1 cellular context compared by ENCODE assay signal in genomic region chr20:3068986-3069900, GRCh38.
TF ChIP-seq lines count a peak whose summit lies in the region.

No MANE protein-coding gene starts in this region.

TF ChIP-seq in GM23338, 12 proteins besides CTCF, POLR2A, EP300 and RAD21 (continued from another document):
- TF ChIP-seq, protein P1, sequence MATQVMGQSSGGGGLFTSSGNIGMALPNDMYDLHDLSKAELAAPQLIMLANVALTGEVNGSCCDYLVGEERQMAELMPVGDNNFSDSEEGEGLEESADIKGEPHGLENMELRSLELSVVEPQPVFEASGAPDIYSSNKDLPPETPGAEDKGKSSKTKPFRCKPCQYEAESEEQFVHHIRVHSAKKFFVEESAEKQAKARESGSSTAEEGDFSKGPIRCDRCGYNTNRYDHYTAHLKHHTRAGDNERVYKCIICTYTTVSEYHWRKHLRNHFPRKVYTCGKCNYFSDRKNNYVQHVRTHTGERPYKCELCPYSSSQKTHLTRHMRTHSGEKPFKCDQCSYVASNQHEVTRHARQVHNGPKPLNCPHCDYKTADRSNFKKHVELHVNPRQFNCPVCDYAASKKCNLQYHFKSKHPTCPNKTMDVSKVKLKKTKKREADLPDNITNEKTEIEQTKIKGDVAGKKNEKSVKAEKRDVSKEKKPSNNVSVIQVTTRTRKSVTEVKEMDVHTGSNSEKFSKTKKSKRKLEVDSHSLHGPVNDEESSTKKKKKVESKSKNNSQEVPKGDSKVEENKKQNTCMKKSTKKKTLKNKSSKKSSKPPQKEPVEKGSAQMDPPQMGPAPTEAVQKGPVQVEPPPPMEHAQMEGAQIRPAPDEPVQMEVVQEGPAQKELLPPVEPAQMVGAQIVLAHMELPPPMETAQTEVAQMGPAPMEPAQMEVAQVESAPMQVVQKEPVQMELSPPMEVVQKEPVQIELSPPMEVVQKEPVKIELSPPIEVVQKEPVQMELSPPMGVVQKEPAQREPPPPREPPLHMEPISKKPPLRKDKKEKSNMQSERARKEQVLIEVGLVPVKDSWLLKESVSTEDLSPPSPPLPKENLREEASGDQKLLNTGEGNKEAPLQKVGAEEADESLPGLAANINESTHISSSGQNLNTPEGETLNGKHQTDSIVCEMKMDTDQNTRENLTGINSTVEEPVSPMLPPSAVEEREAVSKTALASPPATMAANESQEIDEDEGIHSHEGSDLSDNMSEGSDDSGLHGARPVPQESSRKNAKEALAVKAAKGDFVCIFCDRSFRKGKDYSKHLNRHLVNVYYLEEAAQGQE (IDR thresholded peaks at IDR 0.05; ENCODE audit: unreplicated experiment): no peak
- TF ChIP-seq EZH2phosphoT487 (IDR thresholded peaks at IDR 0.05; ENCODE audit: unreplicated experiment): no peak
- no peak for TF ChIP-seq CREB1 (CRISPR knock-in tag; IDR thresholded peaks at IDR 0.05; ENCODE audit: low read depth)
- TF ChIP-seq POLR2AphosphoS5 (IDR thresholded peaks at IDR 0.05; ENCODE audit: low read depth): no peak
- no peak for TF ChIP-seq NANOG (IDR thresholded peaks at IDR 0.05; ENCODE audit: borderline replicate concordance)
- no peak for TF ChIP-seq JUNB (IDR thresholded peaks at IDR 0.05; ENCODE audit: unreplicated experiment)
